In the genomic region with DNA sequence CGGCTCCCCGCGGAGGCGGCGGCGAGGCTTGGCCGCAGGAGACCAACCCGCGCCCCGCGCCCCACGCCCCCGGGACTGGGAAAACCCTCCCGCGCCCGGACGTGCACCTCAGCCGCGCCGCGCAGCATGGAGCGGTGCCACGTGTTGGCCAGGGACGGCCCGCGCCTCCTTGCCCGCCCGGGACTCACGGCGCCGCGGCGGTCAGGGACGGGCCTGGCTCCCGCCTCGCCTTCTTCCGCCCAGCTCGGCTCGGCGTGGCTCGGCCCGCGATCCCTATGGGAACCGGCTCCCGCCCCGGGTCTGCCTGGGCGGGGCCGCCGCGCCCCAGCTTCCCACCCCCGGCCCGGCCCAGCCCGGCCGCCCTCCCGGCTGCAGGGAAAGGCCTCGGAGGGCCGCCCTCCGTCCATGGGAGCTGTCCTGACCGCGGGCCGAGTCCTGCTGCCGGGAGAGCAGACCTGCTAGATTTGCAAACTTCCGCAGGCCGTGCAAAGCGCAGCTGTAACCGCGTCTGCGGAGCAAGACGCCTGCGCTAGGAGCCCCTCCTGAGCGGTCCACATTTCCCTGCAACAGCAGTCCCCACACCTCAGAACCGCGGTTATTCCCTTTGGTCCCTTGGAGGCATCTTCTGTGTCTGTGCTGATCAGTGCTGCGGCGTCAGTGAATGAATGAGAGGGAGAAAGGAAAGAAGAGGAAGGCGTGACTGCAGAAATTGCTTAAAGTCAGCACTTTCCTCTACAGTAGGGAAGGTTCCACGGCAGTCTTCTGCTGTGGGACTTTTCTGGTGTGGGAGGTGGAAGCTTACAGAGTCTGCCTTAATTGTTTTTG, we compare ENCODE assay signal across 1 cellular context.
A peak's percentile ranks its signal among the peaks of the same experiment; 100 is the strongest.
TF ChIP-seq lines count a peak whose summit lies in the region.

CDKL1 (minus strand) TSS at position 246 of the 825 bp plus-strand sequence. CDS start 1,013 bp downstream, outside the sequence.

TF ChIP-seq in HepG2, 621 proteins besides CTCF, POLR2A, EP300 and RAD21 (continued from another document and continues in another):
- TF ChIP-seq, protein P1, sequence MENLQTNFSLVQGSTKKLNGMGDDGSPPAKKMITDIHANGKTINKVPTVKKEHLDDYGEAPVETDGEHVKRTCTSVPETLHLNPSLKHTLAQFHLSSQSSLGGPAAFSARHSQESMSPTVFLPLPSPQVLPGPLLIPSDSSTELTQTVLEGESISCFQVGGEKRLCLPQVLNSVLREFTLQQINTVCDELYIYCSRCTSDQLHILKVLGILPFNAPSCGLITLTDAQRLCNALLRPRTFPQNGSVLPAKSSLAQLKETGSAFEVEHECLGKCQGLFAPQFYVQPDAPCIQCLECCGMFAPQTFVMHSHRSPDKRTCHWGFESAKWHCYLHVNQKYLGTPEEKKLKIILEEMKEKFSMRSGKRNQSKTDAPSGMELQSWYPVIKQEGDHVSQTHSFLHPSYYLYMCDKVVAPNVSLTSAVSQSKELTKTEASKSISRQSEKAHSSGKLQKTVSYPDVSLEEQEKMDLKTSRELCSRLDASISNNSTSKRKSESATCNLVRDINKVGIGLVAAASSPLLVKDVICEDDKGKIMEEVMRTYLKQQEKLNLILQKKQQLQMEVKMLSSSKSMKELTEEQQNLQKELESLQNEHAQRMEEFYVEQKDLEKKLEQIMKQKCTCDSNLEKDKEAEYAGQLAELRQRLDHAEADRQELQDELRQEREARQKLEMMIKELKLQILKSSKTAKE (CRISPR knock-in tag; IDR thresholded peaks at IDR 0.05; ENCODE audit: borderline replicate concordance): no peak
- TF ChIP-seq, protein P2, sequence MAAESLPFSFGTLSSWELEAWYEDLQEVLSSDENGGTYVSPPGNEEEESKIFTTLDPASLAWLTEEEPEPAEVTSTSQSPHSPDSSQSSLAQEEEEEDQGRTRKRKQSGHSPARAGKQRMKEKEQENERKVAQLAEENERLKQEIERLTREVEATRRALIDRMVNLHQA (CRISPR knock-in tag; IDR thresholded peaks at IDR 0.05): no peak
- TF ChIP-seq, protein P3, sequence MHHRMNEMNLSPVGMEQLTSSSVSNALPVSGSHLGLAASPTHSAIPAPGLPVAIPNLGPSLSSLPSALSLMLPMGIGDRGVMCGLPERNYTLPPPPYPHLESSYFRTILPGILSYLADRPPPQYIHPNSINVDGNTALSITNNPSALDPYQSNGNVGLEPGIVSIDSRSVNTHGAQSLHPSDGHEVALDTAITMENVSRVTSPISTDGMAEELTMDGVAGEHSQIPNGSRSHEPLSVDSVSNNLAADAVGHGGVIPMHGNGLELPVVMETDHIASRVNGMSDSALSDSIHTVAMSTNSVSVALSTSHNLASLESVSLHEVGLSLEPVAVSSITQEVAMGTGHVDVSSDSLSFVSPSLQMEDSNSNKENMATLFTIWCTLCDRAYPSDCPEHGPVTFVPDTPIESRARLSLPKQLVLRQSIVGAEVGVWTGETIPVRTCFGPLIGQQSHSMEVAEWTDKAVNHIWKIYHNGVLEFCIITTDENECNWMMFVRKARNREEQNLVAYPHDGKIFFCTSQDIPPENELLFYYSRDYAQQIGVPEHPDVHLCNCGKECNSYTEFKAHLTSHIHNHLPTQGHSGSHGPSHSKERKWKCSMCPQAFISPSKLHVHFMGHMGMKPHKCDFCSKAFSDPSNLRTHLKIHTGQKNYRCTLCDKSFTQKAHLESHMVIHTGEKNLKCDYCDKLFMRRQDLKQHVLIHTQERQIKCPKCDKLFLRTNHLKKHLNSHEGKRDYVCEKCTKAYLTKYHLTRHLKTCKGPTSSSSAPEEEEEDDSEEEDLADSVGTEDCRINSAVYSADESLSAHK (CRISPR knock-in tag; IDR thresholded peaks at IDR 0.05; ENCODE audit: borderline replicate concordance): no peak
- TF ChIP-seq SP5 (CRISPR knock-in tag; IDR thresholded peaks at IDR 0.05; ENCODE audit: borderline replicate concordance, low read depth) (0 out of 2 replicates have a peak, but pooled peaks have one; percentile 13), GLI4 (CRISPR knock-in tag; IDR thresholded peaks at IDR 0.05; ENCODE audit: borderline replicate concordance) (no peak), SATB2 (CRISPR knock-in tag; IDR thresholded peaks at IDR 0.05) (peak; percentile 87), WIZ (CRISPR knock-in tag; IDR thresholded peaks at IDR 0.05) (no peak), GMEB2 (CRISPR knock-in tag; IDR thresholded peaks at IDR 0.05; ENCODE audit: low read depth) (no peak), MATR3 (CRISPR knock-in tag; IDR thresholded peaks at IDR 0.05) (no peak), ZNF703 (CRISPR knock-in tag; IDR thresholded peaks at IDR 0.05; ENCODE audit: borderline replicate concordance) (no peak), ZBTB40 (IDR thresholded peaks at IDR 0.05) (no peak), ZBTB40 (CRISPR knock-in tag; IDR thresholded peaks at IDR 0.05) (no peak; the same call in 1 of the 2 replicates), ZMYM4 (CRISPR knock-in tag; IDR thresholded peaks at IDR 0.05) (peak; percentile 43; the same call in 1 of the 2 replicates), BORCS8-MEF2B (CRISPR knock-in tag; IDR thresholded peaks at IDR 0.05) (peak; percentile 83; the same call in 1 of the 2 replicates), KDM4B (CRISPR knock-in tag; IDR thresholded peaks at IDR 0.05) (no peak), ZNF572 (CRISPR knock-in tag; IDR thresholded peaks at IDR 0.05) (no peak), HMG20A (CRISPR knock-in tag; IDR thresholded peaks at IDR 0.05; ENCODE audit: borderline replicate concordance) (no peak), ZNF383 (CRISPR knock-in tag; IDR thresholded peaks at IDR 0.05; ENCODE audit: borderline replicate concordance) (no peak), MAFF (IDR thresholded peaks at IDR 0.05; ENCODE audit: low read depth, low read length) (peak; percentile 39; the same call in 1 of the 2 replicates), TOE1 (CRISPR knock-in tag; IDR thresholded peaks at IDR 0.05) (no peak), HES4 (CRISPR knock-in tag; IDR thresholded peaks at IDR 0.05; ENCODE audit: borderline replicate concordance) (peak; percentile 82), MAFG (CRISPR knock-in tag; IDR thresholded peaks at IDR 0.05) (no peak), KLF16 (CRISPR knock-in tag; IDR thresholded peaks at IDR 0.05) (0 out of 4 replicates have a peak, but pooled peaks of 1 of the 2 experiments have one; percentile 25), ZSCAN29 (CRISPR knock-in tag; conservative IDR thresholded peaks at IDR 0.05) (no peak), ZNF644 (CRISPR knock-in tag; IDR thresholded peaks at IDR 0.05; ENCODE audit: low read depth) (no peak), ZFP36L2 (CRISPR knock-in tag; IDR thresholded peaks at IDR 0.05) (no peak), PLRG1 (conservative IDR thresholded peaks at IDR 0.05) (no peak), GATA4 (IDR thresholded peaks at IDR 0.05; ENCODE audit: borderline replicate concordance, low read depth) (0 out of 2 replicates have a peak, but pooled peaks have one; percentile 2), CEBPB (IDR thresholded peaks at IDR 0.05; ENCODE audit: borderline replicate concordance, low read depth, low read length) (no peak)
- TF ChIP-seq, protein P4, sequence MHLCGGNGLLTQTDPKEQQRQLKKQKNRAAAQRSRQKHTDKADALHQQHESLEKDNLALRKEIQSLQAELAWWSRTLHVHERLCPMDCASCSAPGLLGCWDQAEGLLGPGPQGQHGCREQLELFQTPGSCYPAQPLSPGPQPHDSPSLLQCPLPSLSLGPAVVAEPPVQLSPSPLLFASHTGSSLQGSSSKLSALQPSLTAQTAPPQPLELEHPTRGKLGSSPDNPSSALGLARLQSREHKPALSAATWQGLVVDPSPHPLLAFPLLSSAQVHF (CRISPR knock-in tag; IDR thresholded peaks at IDR 0.05): peak; percentile 27; the same call in 1 of the 2 replicates
- TF ChIP-seq, protein P5, sequence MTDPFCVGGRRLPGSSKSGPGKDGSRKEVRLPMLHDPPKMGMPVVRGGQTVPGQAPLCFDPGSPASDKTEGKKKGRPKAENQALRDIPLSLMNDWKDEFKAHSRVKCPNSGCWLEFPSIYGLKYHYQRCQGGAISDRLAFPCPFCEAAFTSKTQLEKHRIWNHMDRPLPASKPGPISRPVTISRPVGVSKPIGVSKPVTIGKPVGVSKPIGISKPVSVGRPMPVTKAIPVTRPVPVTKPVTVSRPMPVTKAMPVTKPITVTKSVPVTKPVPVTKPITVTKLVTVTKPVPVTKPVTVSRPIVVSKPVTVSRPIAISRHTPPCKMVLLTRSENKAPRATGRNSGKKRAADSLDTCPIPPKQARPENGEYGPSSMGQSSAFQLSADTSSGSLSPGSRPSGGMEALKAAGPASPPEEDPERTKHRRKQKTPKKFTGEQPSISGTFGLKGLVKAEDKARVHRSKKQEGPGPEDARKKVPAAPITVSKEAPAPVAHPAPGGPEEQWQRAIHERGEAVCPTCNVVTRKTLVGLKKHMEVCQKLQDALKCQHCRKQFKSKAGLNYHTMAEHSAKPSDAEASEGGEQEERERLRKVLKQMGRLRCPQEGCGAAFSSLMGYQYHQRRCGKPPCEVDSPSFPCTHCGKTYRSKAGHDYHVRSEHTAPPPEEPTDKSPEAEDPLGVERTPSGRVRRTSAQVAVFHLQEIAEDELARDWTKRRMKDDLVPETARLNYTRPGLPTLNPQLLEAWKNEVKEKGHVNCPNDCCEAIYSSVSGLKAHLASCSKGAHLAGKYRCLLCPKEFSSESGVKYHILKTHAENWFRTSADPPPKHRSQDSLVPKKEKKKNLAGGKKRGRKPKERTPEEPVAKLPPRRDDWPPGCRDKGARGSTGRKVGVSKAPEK (CRISPR knock-in tag; IDR thresholded peaks at IDR 0.05; ENCODE audit: borderline replicate concordance): no peak
